ENCODE assay signal across 10 cellular contexts in the genomic region with DNA sequence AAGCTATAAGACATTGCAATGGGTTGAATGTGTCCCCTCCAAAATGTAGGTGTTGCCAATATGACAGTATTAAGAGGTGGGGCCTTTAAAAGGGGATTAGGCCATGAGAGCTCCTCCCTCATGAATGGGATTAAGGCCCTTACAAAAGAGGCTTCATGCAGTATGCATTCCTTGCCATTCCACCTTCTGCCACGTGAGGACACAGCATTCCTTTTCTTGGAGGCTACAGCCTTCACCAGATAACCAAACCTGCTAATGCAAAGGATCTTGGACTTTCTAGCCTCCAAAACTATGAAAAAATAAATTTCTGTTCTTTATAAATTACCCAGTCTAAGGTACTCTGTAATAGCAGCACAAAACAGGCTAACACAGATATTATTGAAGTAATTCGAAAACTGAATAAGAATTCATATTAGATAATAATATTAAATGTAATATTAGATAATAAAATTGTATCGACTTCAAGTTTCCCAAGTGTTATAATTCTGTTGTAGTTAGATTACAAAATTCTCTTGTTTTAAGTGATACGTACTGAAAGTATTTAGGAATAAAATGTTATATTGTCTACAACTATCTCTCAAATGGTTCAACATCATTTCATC. TPM values are rescaled to one million over a fixed set of nuclear protein-coding genes. Genes with fewer than 3 reads are reported as not detected.
DNase-seq lines count a peak whose midpoint lies in the region; ATAC-seq and TF ChIP-seq lines count a peak whose summit lies in the region.
"Had no signal": no experiment of that assay in that cellular context is flagged by ENCODE, and none has a peak within 500 bp of the region (broad histone marks: within the 10 kb centered on the region; RNA-seq: fewer than 3 reads in every experiment).

No MANE protein-coding gene starts in this region.

- H3K36me3 ChIP-seq in colonic mucosa (no peaks in the 10 kb centered on the region), neural progenitor cell (no peaks in the 10 kb centered on the region)

- H3K27me3 Mint-ChIP-seq in neural progenitor cell (ENCODE audit: insufficient read depth, low read depth), result no peaks in the 10 kb centered on the region

- peak; percentile 35 for TF ChIP-seq CTCF in GM12864 (IDR thresholded peaks at IDR 0.05; ENCODE audit: low read depth, low read length, missing control alignments)
- peak; percentile 35 for TF ChIP-seq CTCF in colonic mucosa (IDR thresholded peaks at IDR 0.05)
- TF ChIP-seq CTCF in neural progenitor cell (IDR thresholded peaks at IDR 0.05), result peak; percentile 62

- intact Hi-C loops in colonic mucosa (cut with DNase I), result loop anchor here (10.0 kb wide), 3 partner anchors 166 to 914 kb away; a partner anchor contains a TSS

- no peak overlapping the region for H3K9ac ChIP-seq in colonic mucosa (ENCODE audit: low read depth in 2 of 2, low read length in 2 of 2)
- no peak overlapping the region for H3K9ac ChIP-seq in neural progenitor cell

- H3K4me1 ChIP-seq in colonic mucosa (no peaks in the 10 kb centered on the region), neural progenitor cell (no peaks in the 10 kb centered on the region)

- H3K9me3 ChIP-seq in colonic mucosa (no peaks in the 10 kb centered on the region), neural progenitor cell (ENCODE audit: low read depth) (no peaks in the 10 kb centered on the region)

- no peaks in the 10 kb centered on the region for H3K36me3 Mint-ChIP-seq in neural progenitor cell
- H3K36me3 Mint-ChIP-seq in activated naive CD4-positive, alpha-beta T cell treated with anti-CD3 and anti-CD28 coated beads, Interleukin-2, amount 50 U/mL, for 72 hours, result peaks cover 0 to 15% of the 10 kb centered on the region in 2 donors

- H4K20me1 ChIP-seq in neural progenitor cell (ENCODE audit: low read depth), result no peaks in the 10 kb centered on the region

- no peak overlapping the region for H3K4me3 Mint-ChIP-seq in neural progenitor cell

- H3K4me1 Mint-ChIP-seq in neural progenitor cell, result no peaks in the 10 kb centered on the region

- no peak overlapping the region for H3K4me3 ChIP-seq in GM12864 (ENCODE audit: low read depth, low read length)
- H3K4me3 ChIP-seq in colonic mucosa, result no peak overlapping the region
- H3K4me3 ChIP-seq in neural progenitor cell, result no peak overlapping the region
- H3K4me3 ChIP-seq: skin epidermis had no signal

- no peak overlapping the region for H3K27ac Mint-ChIP-seq in neural progenitor cell
- no peak overlapping the region for H3K27ac Mint-ChIP-seq in activated naive CD4-positive, alpha-beta T cell treated with anti-CD3 and anti-CD28 coated beads, Interleukin-2, amount 50 U/mL, for 72 hours
- H3K27ac Mint-ChIP-seq: activated T-helper 2 cell treated with anti-CD3 and anti-CD28 coated beads, Interferon-gamma antibody, Interleukin-2, Interleukin-4, amounts not matched to agents 10 μg/mL and 5 μg/mL and 100 μg/mL, durations not matched to agents 14 hours and 24 hours and 36 hours had no signal

- H3K27ac ChIP-seq in colonic mucosa (no peak overlapping the region), neural progenitor cell (no peak overlapping the region)
- H3K27ac ChIP-seq: skin epidermis had no signal

- no peak for DNase-seq in GM12864 (ENCODE audit: low read depth)
- DNase-seq in NCI-H524 treated with DMSO at 0.1 percent for 48 hours (lab: John Stamatoyannopoulos, UW), result peak; percentile 80
- peak; percentile 32 for DNase-seq in colonic mucosa
- peak; percentile 88 for DNase-seq in neural progenitor cell (ENCODE audit: low spot score)
- DNase-seq in stimulated activated CD4-positive, alpha-beta T cell treated with anti-CD3 and anti-CD28 coated beads, Interleukin-1b, Interleukin-23, amount 100 ng/mL, for 48 hours, result no peak
- no peak for DNase-seq in NCI-H2196 (lab: John Stamatoyannopoulos, UW; ENCODE audit: unreplicated experiment)
- no peak for DNase-seq in GF-D8 (lab: John Stamatoyannopoulos, UW)
- DNase-seq in activated naive CD4-positive, alpha-beta T cell treated with anti-CD3 and anti-CD28 coated beads, Interleukin-2, amount 50 U/mL, for 72 hours (ENCODE audit: low spot score in 2 of 2), result no peak

- no peak overlapping the region for H3K4me2 ChIP-seq in neural progenitor cell

- H3K79me2 ChIP-seq in neural progenitor cell (ENCODE audit: low read depth), result no peaks in the 10 kb centered on the region

- H3K27me3 ChIP-seq in colonic mucosa (no peaks in the 10 kb centered on the region), neural progenitor cell (no peaks in the 10 kb centered on the region)

- no peak overlapping the region for H2AFZ ChIP-seq in neural progenitor cell (replicated peaks)

- H3F3A ChIP-seq in neural progenitor cell (ENCODE audit: low read depth), result no peaks in the 10 kb centered on the region

- H3K9me3 Mint-ChIP-seq in neural progenitor cell, result no peaks in the 10 kb centered on the region
- H3K9me3 Mint-ChIP-seq in activated naive CD4-positive, alpha-beta T cell treated with anti-CD3 and anti-CD28 coated beads, Interleukin-2, amount 50 U/mL, for 72 hours, result peaks cover 0 to 5% of the 10 kb centered on the region in 2 donors

- no peak for ATAC-seq in activated naive CD4-positive, alpha-beta T cell treated with anti-CD3 and anti-CD28 coated beads, Interleukin-2, amount 50 U/mL, for 72 hours

RNA-seq across cellular contexts. Expression of a gene that starts 29.4 kb away (rescaled TPM):
- total RNA-seq in colonic mucosa (1 to 10 TPM; 2.7 to 3.0 TPM), neural progenitor cell (ENCODE audit: low replicate concordance) (2.0 and 2.7 TPM in 2 replicates)
- 10 to 100 TPM; 10.4 to 16.1 TPM for total RNA-seq in activated naive CD4-positive, alpha-beta T cell treated with anti-CD3 and anti-CD28 coated beads, Interleukin-2, amount 50 U/mL, for 72 hours

RNA-seq across cellular contexts. Expression of a gene that starts 33.5 kb away (rescaled TPM):
- total RNA-seq in colonic mucosa, result 10 to 100 TPM; 35.6 to 55.7 TPM
- total RNA-seq in neural progenitor cell (ENCODE audit: low replicate concordance), result 2.1 and 3.8 TPM in 2 replicates
- 10 to 100 TPM; 20.1 to 54.7 TPM for total RNA-seq in activated naive CD4-positive, alpha-beta T cell treated with anti-CD3 and anti-CD28 coated beads, Interleukin-2, amount 50 U/mL, for 72 hours

Comparison
In these comparisons a context has a peak if more than half of its experiments do, and no peak if none do; other contexts are left out.
1. DNase-seq: peak in NCI-H524 treated with DMSO at 0.1 percent for 48 hours (single experiment), colonic mucosa (single experiment) and neural progenitor cell (single experiment); none in GM12864 (single experiment), stimulated activated CD4-positive, alpha-beta T cell treated with anti-CD3 and anti-CD28 coated beads, Interleukin-1b, Interleukin-23, amount 100 ng/mL, for 48 hours (single experiment), NCI-H2196 (single experiment), GF-D8 (single experiment) and activated naive CD4-positive, alpha-beta T cell treated with anti-CD3 and anti-CD28 coated beads, Interleukin-2, amount 50 U/mL, for 72 hours (0 of 2).
2. Peak in every context shown above with its lines, with median percentiles within 50 percentile points of each other: CTCF ChIP-seq.